33 cellular contexts compared by ENCODE assay signal in genomic region chr4:87230806-87231205, GRCh38.
"Had no signal": no experiment of that assay in that cellular context is flagged by ENCODE, and none has a peak within 500 bp of the region (broad histone marks: within the 10 kb centered on the region; RNA-seq: fewer than 3 reads in every experiment).

No MANE protein-coding gene starts in this region.

- H3K4me3 Mint-ChIP-seq: activated B cell treated with CpG ODN at 0.5 μM for 24 hours; activated CD4-positive, alpha-beta memory T cell treated with anti-CD3 and anti-CD28 coated beads, Interleukin-2, amount 10 ng/mL, durations not matched to agents 7 days and 5 days; activated CD4-positive, alpha-beta T cell treated with anti-CD3 and anti-CD28 coated beads, Interleukin-2, amount 10 ng/mL, durations not matched to agents 7 days and 5 days; activated naive CD8-positive, alpha-beta T cell; activated T-cell treated with anti-CD3 and anti-CD28 coated beads, Interleukin-2, amount 50 U/mL, for 4 hours; activated T-helper 17 cell treated with anti-CD3 and anti-CD28 coated beads, Interleukin-2, amount 50 U/mL, for 72 hours; central memory CD8-positive, alpha-beta T cell; dendritic cell treated with granulocyte-macrophage colony-stimulating factor and Interleukin-4, amounts not matched to agents 40 ng/mL and 50 ng/mL, for 4 days; T-helper 17 cell; T-helper 2 cell treated with Interferon-gamma antibody and Interleukin-4, amounts not matched to agents 5 μg/mL and 100 μg/mL, for 36 hours had no signal

- DNase-seq: activated B cell treated with CpG ODN at 0.5 μM for 24 hours; activated CD4-positive, alpha-beta memory T cell treated with anti-CD3 and anti-CD28 coated beads, Interleukin-2, amount 10 ng/mL, durations not matched to agents 7 days and 5 days; activated CD4-positive, alpha-beta T cell treated with anti-CD3 and anti-CD28 coated beads, Interleukin-2, amount 10 ng/mL, durations not matched to agents 7 days and 5 days; activated CD4-positive, alpha-beta T cell treated with anti-CD3 and anti-CD28 coated beads, Interleukin-2, amount 50 U/mL, for 4 hours; activated effector memory CD4-positive, alpha-beta T cell treated with Interleukin-2 at 50 U/mL for 16 hours; activated gamma-delta T cell treated with Interleukin-2 at 50 U/mL for 16 hours; activated naive CD4-positive, alpha-beta T cell treated with anti-CD3 and anti-CD28 coated beads, Interleukin-2, amount 50 U/mL, for 16 hours; activated naive CD4-positive, alpha-beta T cell treated with Interleukin-2 at 50 U/mL for 16 hours; activated T-cell treated with anti-CD3 and anti-CD28 coated beads, Interleukin-2, amount 50 U/mL, for 4 hours; amniotic stem cell; anterior cingulate cortex; brain microvascular endothelial cell; dorsolateral prefrontal cortex; effector memory CD4-positive, alpha-beta T cell; erythroblast; foreskin keratinocyte; gastrocnemius medialis; glutamatergic neuron; heart left ventricle; T-helper 1 cell; T-helper 17 cell; T1000; WERI-Rb-1 had no signal

- H3K9me3 ChIP-seq: esophagus muscularis mucosa, gastrocnemius medialis, heart left ventricle had no signal

- H3K36me3 ChIP-seq: brain microvascular endothelial cell, esophagus muscularis mucosa, gastrocnemius medialis, heart left ventricle, WERI-Rb-1 had no signal

- H3K36me3 Mint-ChIP-seq: activated naive CD8-positive, alpha-beta T cell had no signal

- H3K9me3 Mint-ChIP-seq: activated B cell treated with CpG ODN at 0.5 μM for 24 hours; activated CD4-positive, alpha-beta memory T cell treated with anti-CD3 and anti-CD28 coated beads, Interleukin-2, amount 10 ng/mL, durations not matched to agents 7 days and 5 days; activated CD4-positive, alpha-beta T cell treated with anti-CD3 and anti-CD28 coated beads, Interleukin-2, amount 10 ng/mL, durations not matched to agents 7 days and 5 days; activated T-cell treated with anti-CD3 and anti-CD28 coated beads, Interleukin-2, amount 50 U/mL, for 4 hours; activated T-helper 17 cell treated with anti-CD3 and anti-CD28 coated beads, Interleukin-2, amount 50 U/mL, for 72 hours; central memory CD8-positive, alpha-beta T cell; dendritic cell treated with granulocyte-macrophage colony-stimulating factor and Interleukin-4, amounts not matched to agents 40 ng/mL and 50 ng/mL, for 4 days; T-helper 2 cell treated with Interferon-gamma antibody and Interleukin-4, amounts not matched to agents 5 μg/mL and 100 μg/mL, for 36 hours had no signal

- H3K27ac Mint-ChIP-seq: activated B cell treated with CpG ODN at 0.5 μM for 24 hours; activated CD4-positive, alpha-beta memory T cell treated with anti-CD3 and anti-CD28 coated beads, Interleukin-2, amount 10 ng/mL, durations not matched to agents 7 days and 5 days; activated CD4-positive, alpha-beta T cell treated with anti-CD3 and anti-CD28 coated beads, Interleukin-2, amount 10 ng/mL, durations not matched to agents 7 days and 5 days; activated naive CD8-positive, alpha-beta T cell; activated T-helper 17 cell treated with anti-CD3 and anti-CD28 coated beads, Interleukin-2, amount 50 U/mL, for 72 hours; dendritic cell treated with granulocyte-macrophage colony-stimulating factor and Interleukin-4, amounts not matched to agents 40 ng/mL and 50 ng/mL, for 4 days; T-helper 2 cell treated with Interferon-gamma antibody and Interleukin-4, amounts not matched to agents 5 μg/mL and 100 μg/mL, for 36 hours had no signal

- FAIRE-seq: astrocyte, bronchial epithelial cell had no signal

- H3K4me1 ChIP-seq: gastrocnemius medialis had no signal

- H3K27me3 ChIP-seq: brain microvascular endothelial cell, dorsolateral prefrontal cortex, esophagus muscularis mucosa, foreskin keratinocyte, gastrocnemius medialis, heart left ventricle had no signal

- H3K4me1 Mint-ChIP-seq: activated T-helper 17 cell treated with anti-CD3 and anti-CD28 coated beads, Interleukin-2, amount 50 U/mL, for 72 hours; central memory CD8-positive, alpha-beta T cell; T-helper 17 cell had no signal

- H3K27me3 Mint-ChIP-seq: activated naive CD8-positive, alpha-beta T cell; activated T-helper 17 cell treated with anti-CD3 and anti-CD28 coated beads, Interleukin-2, amount 50 U/mL, for 72 hours had no signal

- H3K4me3 ChIP-seq: coronary artery, dorsolateral prefrontal cortex, esophagus muscularis mucosa, gastrocnemius medialis, heart left ventricle had no signal

- ATAC-seq: activated CD4-positive, CD25-positive, alpha-beta regulatory T cell treated with anti-CD3 and anti-CD28 coated beads, Interleukin-2, amount 50 U/mL, for 24 hours; activated T-cell treated with anti-CD3 and anti-CD28 coated beads, Interleukin-2, amount 50 U/mL, for 4 hours; activated T-helper 17 cell treated with anti-CD3 and anti-CD28 coated beads, Interleukin-2, amount 50 U/mL, for 72 hours; foreskin keratinocyte; gastrocnemius medialis; heart left ventricle; T-helper 17 cell had no signal

- H3K27ac ChIP-seq: brain microvascular endothelial cell, coronary artery, dorsolateral prefrontal cortex, esophagus muscularis mucosa, foreskin keratinocyte, gastrocnemius medialis, heart left ventricle, WERI-Rb-1 had no signal
